Comparison of ENCODE assay signal across 16 cellular contexts in genomic region chr2:68206779-68207178, GRCh38. TPM values are rescaled to one million over a fixed set of nuclear protein-coding genes. Genes with fewer than 3 reads are reported as not detected.
DNase-seq lines count a peak whose midpoint lies in the region; ATAC-seq and TF ChIP-seq lines count a peak whose summit lies in the region.
"Had no signal": no experiment of that assay in that cellular context is flagged by ENCODE, and none has a peak within 500 bp of the region (broad histone marks: within the 10 kb centered on the region; RNA-seq: fewer than 3 reads in every experiment).

No MANE protein-coding gene starts in this region.

- no peak overlapping the region for H3K4me3 ChIP-seq in SU-DHL-6 (ENCODE audit: insufficient read depth, low read length, poor library complexity, severe bottlenecking)
- H3K4me3 ChIP-seq: lung had no signal

- peak overlapping the region; percentile 52 for H3K27ac ChIP-seq in SU-DHL-6 (ENCODE audit: low read depth, low read length)

- peak overlapping the region; percentile 15 for H3K4me2 ChIP-seq in SU-DHL-6 (ENCODE audit: low read depth, low read length, poor library complexity, severe bottlenecking)

- peaks cover 70% of the 10 kb centered on the region for H3K4me1 Mint-ChIP-seq in activated T-cell treated with anti-CD3 and anti-CD28 coated beads, Interleukin-2, amount 50 U/mL, for 72 hours (ENCODE audit: low read depth)
- H3K4me1 Mint-ChIP-seq in effector memory CD8-positive, alpha-beta T cell (ENCODE audit: low read depth in 2 of 2) = peaks cover 35 to 59% of the 10 kb centered on the region in 2 donors
- no peaks in the 10 kb centered on the region for H3K4me1 Mint-ChIP-seq in type B pancreatic cell (ENCODE audit: unreplicated experiment)

- H3K27me3 Mint-ChIP-seq in activated T-cell treated with anti-CD3 and anti-CD28 coated beads, Interleukin-2, amount 50 U/mL, for 72 hours (ENCODE audit: low read depth) = no peaks in the 10 kb centered on the region
- H3K27me3 Mint-ChIP-seq in effector memory CD8-positive, alpha-beta T cell = no peaks in the 10 kb centered on the region
- no peaks in the 10 kb centered on the region for H3K27me3 Mint-ChIP-seq in type B pancreatic cell

- peaks cover 98% of the 10 kb centered on the region for H3K79me2 ChIP-seq in SU-DHL-6 (ENCODE audit: insufficient read depth, low read length)

- no peaks in the 10 kb centered on the region for H3K9me2 ChIP-seq in SU-DHL-6 (replicated peaks; ENCODE audit: insufficient read depth, low read length)

- no peak overlapping the region for H3K9ac ChIP-seq in SU-DHL-6 (ENCODE audit: low read length)

- peaks cover 9% of the 10 kb centered on the region; the same call in 1 of the 2 replicates for H4K20me1 ChIP-seq in SU-DHL-6 (ENCODE audit: low read depth, low read length)

- H3K27me3 ChIP-seq in SU-DHL-6 (ENCODE audit: low read length) = no peaks in the 10 kb centered on the region

- ATAC-seq in activated T-cell treated with anti-CD3 and anti-CD28 coated beads, Interleukin-2, amount 50 U/mL, for 72 hours (replicated peaks in 1 of 2) = no peak
- ATAC-seq in effector memory CD8-positive, alpha-beta T cell (replicated peaks) = no peak
- ATAC-seq in HG02852 (IDR thresholded peaks at IDR 0.05; ENCODE audit: unreplicated experiment) (no peak), HG03139 (IDR thresholded peaks at IDR 0.05; ENCODE audit: unreplicated experiment) (no peak)
- ATAC-seq: HepG2, Panc1 had no signal

- no peak for TF ChIP-seq CTCF in SU-DHL-6 (IDR thresholded peaks at IDR 0.05; ENCODE audit: insufficient read depth, low read length, poor library complexity, severe bottlenecking)
- no peak for TF ChIP-seq CTCF in type B pancreatic cell (conservative IDR thresholded peaks at IDR 0.05)

- no peaks in the 10 kb centered on the region for H3K36me3 ChIP-seq in SU-DHL-6 (ENCODE audit: low read length)

- H3K9me3 Mint-ChIP-seq in activated T-cell treated with anti-CD3 and anti-CD28 coated beads, Interleukin-2, amount 50 U/mL, for 72 hours = no peaks in the 10 kb centered on the region
- no peaks in the 10 kb centered on the region for H3K9me3 Mint-ChIP-seq in effector memory CD8-positive, alpha-beta T cell
- no peaks in the 10 kb centered on the region for H3K9me3 Mint-ChIP-seq in type B pancreatic cell

- H3K9me3 ChIP-seq in SU-DHL-6 (ENCODE audit: insufficient read depth, low read length) = no peaks in the 10 kb centered on the region

- peak overlapping the region in 1 of 2 donors; percentile 3 for H3K4me3 Mint-ChIP-seq in activated T-cell treated with anti-CD3 and anti-CD28 coated beads, Interleukin-2, amount 50 U/mL, for 72 hours
- no peak overlapping the region for H3K4me3 Mint-ChIP-seq in effector memory CD8-positive, alpha-beta T cell
- no peak overlapping the region for H3K4me3 Mint-ChIP-seq in type B pancreatic cell

- peaks cover 2 to 6% of the 10 kb centered on the region in 2 donors for H3K36me3 Mint-ChIP-seq in activated T-cell treated with anti-CD3 and anti-CD28 coated beads, Interleukin-2, amount 50 U/mL, for 72 hours (ENCODE audit: insufficient read depth in 2 of 2)
- peaks cover 27% of the 10 kb centered on the region for H3K36me3 Mint-ChIP-seq in effector memory CD8-positive, alpha-beta T cell (ENCODE audit: insufficient read depth)
- H3K36me3 Mint-ChIP-seq in type B pancreatic cell = peaks cover 23% of the 10 kb centered on the region

- H2AFZ ChIP-seq in SU-DHL-6 (ENCODE audit: low read depth, low read length, severe bottlenecking) = no peak overlapping the region

- peaks cover 32% of the 10 kb centered on the region for H3F3A ChIP-seq in SU-DHL-6 (ENCODE audit: insufficient read depth)

- no peak for DNase-seq in activated T-cell treated with anti-CD3 and anti-CD28 coated beads, Interleukin-2, amount 50 U/mL, for 72 hours
- no peak for DNase-seq in activated T-cell treated with anti-CD3 and anti-CD28 coated beads, Interleukin-2, amount 50 U/mL, for 48 hours
- no peak for DNase-seq in effector memory CD8-positive, alpha-beta T cell
- DNase-seq in type B pancreatic cell (ENCODE audit: extremely low spot score, unreplicated experiment) = no peak
- DNase-seq in amygdala (lab: John Stamatoyannopoulos, UW) = no peak
- DNase-seq: activated naive CD4-positive, alpha-beta T cell treated with anti-CD3 and anti-CD28 coated beads for 36 hours; foreskin fibroblast; NCI-H1417 treated with DMSO at 0.1 percent for 48 hours; occipital lobe; stimulated activated naive CD4-positive, alpha-beta T cell treated with Interleukin-2 at 50 U/mL for 16 hours had no signal

- H3K27ac Mint-ChIP-seq in activated T-cell treated with anti-CD3 and anti-CD28 coated beads, Interleukin-2, amount 50 U/mL, for 72 hours = peak overlapping the region; percentile 1
- H3K27ac Mint-ChIP-seq in effector memory CD8-positive, alpha-beta T cell = peak overlapping the region; percentile 8 to 90
- H3K27ac Mint-ChIP-seq in type B pancreatic cell = peak overlapping the region; percentile 1

RNA-seq across cellular contexts. Expression of gene PPP3R1, which starts 45.6 kb away (rescaled TPM):
- total RNA-seq in activated T-cell treated with anti-CD3 and anti-CD28 coated beads, Interleukin-2, amount 50 U/mL, for 72 hours = 10 to 100 TPM; 81.1 to 83.8 TPM
- 46.3 and 46.5 TPM in 2 replicates for total RNA-seq in type B pancreatic cell (ENCODE audit: low replicate concordance)

RNA-seq across cellular contexts. Expression of gene PNO1, which starts 49.1 kb away (rescaled TPM):
- 10 to 100 TPM; 12.5 to 18.9 TPM for total RNA-seq in activated T-cell treated with anti-CD3 and anti-CD28 coated beads, Interleukin-2, amount 50 U/mL, for 72 hours
- total RNA-seq in type B pancreatic cell (ENCODE audit: low replicate concordance) = 13.5 and 14.8 TPM in 2 replicates
